26 cellular contexts compared by ENCODE assay signal in the genomic region with DNA sequence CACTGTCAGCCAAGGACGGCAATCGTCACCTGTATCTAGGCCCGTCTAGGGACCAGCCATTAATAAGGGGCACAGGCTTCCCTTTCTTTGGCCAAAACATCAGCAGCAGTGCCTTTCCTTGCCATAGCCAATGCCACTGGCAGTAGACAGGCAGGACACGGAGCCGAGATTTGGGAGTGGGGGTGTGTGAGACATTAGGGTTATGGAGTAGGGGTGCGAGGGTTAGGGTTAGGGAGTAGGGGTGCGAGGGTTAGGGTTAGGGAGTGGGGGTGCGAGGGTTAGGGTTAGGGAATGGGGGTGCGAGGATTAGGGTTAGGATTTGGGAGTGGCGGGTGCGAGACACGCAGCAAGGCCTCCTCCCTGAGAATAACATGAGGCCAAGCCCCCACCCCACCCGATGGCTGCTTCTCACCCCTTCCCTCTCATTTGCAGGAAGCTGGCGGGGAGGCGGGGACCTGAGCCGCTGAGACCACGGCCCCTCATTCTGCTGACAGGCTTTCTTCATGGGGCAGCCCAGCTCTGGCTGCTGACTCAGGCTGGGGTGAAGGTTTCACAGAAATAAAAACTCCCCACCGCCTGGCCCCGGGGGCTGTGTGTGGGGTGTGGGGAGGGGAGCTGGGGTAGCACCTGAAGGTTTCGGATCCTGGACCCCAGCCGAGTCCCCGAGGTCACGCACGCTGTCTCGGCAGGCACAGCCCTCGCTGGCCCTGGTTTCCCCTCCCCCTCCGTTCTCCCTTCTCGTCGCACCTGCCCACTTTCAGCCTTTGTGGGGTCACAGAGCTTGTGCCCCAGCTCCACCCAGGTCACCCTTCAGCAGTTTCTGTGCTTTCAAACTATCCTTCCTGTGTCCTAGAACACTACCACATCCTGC.
DNase-seq lines count a peak whose midpoint lies in the region; ATAC-seq, FAIRE-seq and TF ChIP-seq lines count a peak whose summit lies in the region.
"Had no signal": no experiment of that assay in that cellular context is flagged by ENCODE, and none has a peak within 500 bp of the region (broad histone marks: within the 10 kb centered on the region; RNA-seq: fewer than 3 reads in every experiment).

No MANE protein-coding gene starts in this region.

- H3K27ac ChIP-seq in WERI-Rb-1 = peak overlapping the region; percentile 47
- H3K27ac ChIP-seq: pancreas had no signal

- ATAC-seq in stimulated activated memory B cell treated with anti-CD40 and anti-IgM and Interleukin-4, amounts not matched to agents 10 μg/mL and 1 μg/mL and 100 μg/mL, for 72 hours = peak; percentile 22
- no peak for ATAC-seq in GM21825 (IDR thresholded peaks at IDR 0.05; ENCODE audit: unreplicated experiment)
- ATAC-seq: activated naive CD4-positive, alpha-beta T cell treated with anti-CD3 and anti-CD28 coated beads, Interleukin-2, amount 50 U/mL, for 72 hours; CD8-positive, alpha-beta T cell; left ventricle myocardium superior; natural killer cell; pancreas; SK-N-SH treated with all-trans-retinoic acid at 6 μM for 48 hours had no signal

- DNase-seq in GM18507 (ENCODE audit: extremely low spot score, insufficient read length, low read depth) (peak; percentile 26), H7 (peak; percentile 64), WERI-Rb-1 (no peak), DMS53 (lab: John Stamatoyannopoulos, UW) (no peak), medulla oblongata (ENCODE audit: extremely low spot score) (no peak)
- DNase-seq: activated CD4-positive, alpha-beta T cell treated with anti-CD3 and anti-CD28 coated beads, Interleukin-2, amount 10 ng/mL, durations not matched to agents 24 days and 14 days; anterior cingulate cortex; CD8-positive, alpha-beta T cell; DMS79; hypothalamus; IMR-90; left ventricle myocardium superior; natural killer cell; NCI-H2029 treated with DMSO at 0.1 percent for 48 hours; NCI-H2227 treated with DMSO at 0.1 percent for 48 hours; pancreas; stimulated activated CD4-positive, alpha-beta T cell treated with anti-CD3 and anti-CD28 coated beads, Interleukin-12 subunit alpha, Interleukin-12 subunit beta, amount 100 ng/mL, for 4 hours; stimulated activated CD4-positive, alpha-beta T cell treated with anti-CD3 and anti-CD28 coated beads, Interleukin-4, amount 100 ng/mL, for 24 hours; stimulated activated naive CD8-positive, alpha-beta T cell treated with anti-CD3 and anti-CD28 coated beads, Interleukin-15, Interleukin-2, amounts not matched to agents 100 U/mL and 50 U/mL, for 24 hours had no signal

- H3K4me3 Mint-ChIP-seq in stimulated activated memory B cell treated with anti-CD40 and anti-IgM and Interleukin-4, amounts not matched to agents 10 μg/mL and 1 μg/mL and 100 μg/mL, for 72 hours = no peak overlapping the region
- H3K4me3 Mint-ChIP-seq: activated CD4-positive, alpha-beta T cell treated with anti-CD3 and anti-CD28 coated beads, Interleukin-2, amount 10 ng/mL, durations not matched to agents 24 days and 14 days; CD8-positive, alpha-beta T cell; natural killer cell; T-helper 2 cell treated with Interferon-gamma antibody and Interleukin-4, amounts not matched to agents 5 μg/mL and 100 μg/mL, for 36 hours had no signal

- H3K27me3 Mint-ChIP-seq in stimulated activated memory B cell treated with anti-CD40 and anti-IgM and Interleukin-4, amounts not matched to agents 10 μg/mL and 1 μg/mL and 100 μg/mL, for 72 hours = peaks cover 35% of the 10 kb centered on the region

- no peak overlapping the region for H3K27ac Mint-ChIP-seq in stimulated activated memory B cell treated with anti-CD40 and anti-IgM and Interleukin-4, amounts not matched to agents 10 μg/mL and 1 μg/mL and 100 μg/mL, for 72 hours
- H3K27ac Mint-ChIP-seq: activated CD4-positive, alpha-beta T cell treated with anti-CD3 and anti-CD28 coated beads, Interleukin-2, amount 10 ng/mL, durations not matched to agents 24 days and 14 days; activated naive CD4-positive, alpha-beta T cell treated with anti-CD3 and anti-CD28 coated beads, Interleukin-2, amount 50 U/mL, for 72 hours; CD8-positive, alpha-beta T cell; natural killer cell; T-helper 2 cell treated with Interferon-gamma antibody and Interleukin-4, amounts not matched to agents 5 μg/mL and 100 μg/mL, for 36 hours had no signal

- H3K4me3 ChIP-seq in H7 (ENCODE audit: insufficient read depth, low read depth, low read length) (no peak overlapping the region), WERI-Rb-1 (ENCODE audit: low read depth, low read length) (no peak overlapping the region)
- H3K4me3 ChIP-seq: pancreas had no signal

- H3K4me1 Mint-ChIP-seq in stimulated activated memory B cell treated with anti-CD40 and anti-IgM and Interleukin-4, amounts not matched to agents 10 μg/mL and 1 μg/mL and 100 μg/mL, for 72 hours = peaks cover 12% of the 10 kb centered on the region

- TF ChIP-seq CTCF in WERI-Rb-1 (IDR thresholded peaks at IDR 0.05; ENCODE audit: low read depth, low read length) = no peak

- peak; percentile 68 for FAIRE-seq in GM18507 (lab: Jason Lieb, UNC)
- FAIRE-seq: endometrium, H54, pancreas had no signal

- no peaks in the 10 kb centered on the region for H3K36me3 Mint-ChIP-seq in stimulated activated memory B cell treated with anti-CD40 and anti-IgM and Interleukin-4, amounts not matched to agents 10 μg/mL and 1 μg/mL and 100 μg/mL, for 72 hours
- H3K36me3 Mint-ChIP-seq: activated naive CD4-positive, alpha-beta T cell treated with anti-CD3 and anti-CD28 coated beads, Interleukin-2, amount 50 U/mL, for 72 hours; CD8-positive, alpha-beta T cell; natural killer cell had no signal

- no peaks in the 10 kb centered on the region for H3K9me3 Mint-ChIP-seq in stimulated activated memory B cell treated with anti-CD40 and anti-IgM and Interleukin-4, amounts not matched to agents 10 μg/mL and 1 μg/mL and 100 μg/mL, for 72 hours
- H3K9me3 Mint-ChIP-seq: activated naive CD4-positive, alpha-beta T cell treated with anti-CD3 and anti-CD28 coated beads, Interleukin-2, amount 50 U/mL, for 72 hours; CD8-positive, alpha-beta T cell; natural killer cell; T-helper 2 cell treated with Interferon-gamma antibody and Interleukin-4, amounts not matched to agents 5 μg/mL and 100 μg/mL, for 36 hours had no signal

- H3K27me3 ChIP-seq in H7 (ENCODE audit: control insufficient read depth, insufficient read depth, low read length) (no peaks in the 10 kb centered on the region), WERI-Rb-1 (ENCODE audit: insufficient read depth, low read depth, severe bottlenecking) (no peaks in the 10 kb centered on the region)
- H3K27me3 ChIP-seq: pancreas had no signal

- peaks cover 5% of the 10 kb centered on the region for H3K9me3 ChIP-seq in WERI-Rb-1 (ENCODE audit: severe bottlenecking)
- H3K9me3 ChIP-seq: pancreas had no signal

- H3K36me3 ChIP-seq in H7 (replicated peaks; ENCODE audit: control insufficient read depth, insufficient read depth, low read length) (no peaks in the 10 kb centered on the region), WERI-Rb-1 (no peaks in the 10 kb centered on the region)
- H3K36me3 ChIP-seq: pancreas had no signal

Comparison
In these comparisons a context has a peak if more than half of its experiments do, and no peak if none do; other contexts are left out.
1. DNase-seq: peak in GM18507 (single experiment) and H7 (single experiment); none in WERI-Rb-1 (single experiment), DMS53 (single experiment) and medulla oblongata (single experiment).